In the genomic region with DNA sequence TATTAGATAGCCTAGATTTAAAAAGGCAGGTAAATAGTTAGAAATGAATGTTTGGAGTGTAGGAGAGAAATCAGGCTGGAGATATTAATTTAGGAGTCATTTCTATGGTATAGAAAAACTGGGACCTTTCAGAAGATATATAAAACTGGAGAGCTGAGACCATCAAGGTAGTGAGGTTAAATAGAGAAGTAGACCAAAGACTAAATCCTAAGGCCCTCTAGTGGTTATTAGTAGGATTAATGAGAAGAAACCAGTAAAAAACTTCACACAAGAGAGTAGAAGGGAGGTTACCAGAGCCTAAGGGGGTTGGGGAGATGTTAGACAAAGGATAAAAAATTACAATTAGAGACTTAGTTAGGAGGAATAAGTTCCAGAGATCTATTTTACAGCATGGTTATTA, we compare ENCODE assay signal across 11 cellular contexts.
DNase-seq lines count a peak whose midpoint lies in the region; ATAC-seq and TF ChIP-seq lines count a peak whose summit lies in the region.
"Had no signal": no experiment of that assay in that cellular context is flagged by ENCODE, and none has a peak within 500 bp of the region (broad histone marks: within the 10 kb centered on the region; RNA-seq: fewer than 3 reads in every experiment).

No MANE protein-coding gene starts in this region.

- peak; percentile 68 for TF ChIP-seq CTCF in chondrocyte (IDR thresholded peaks at IDR 0.05)
- TF ChIP-seq CTCF in type B pancreatic cell (conservative IDR thresholded peaks at IDR 0.05): peak; percentile 67

- H3K4me3 Mint-ChIP-seq in chondrocyte (ENCODE audit: unreplicated experiment) (no peak overlapping the region), type B pancreatic cell (no peak overlapping the region)
- H3K4me3 Mint-ChIP-seq in activated T-helper 17 cell treated with anti-CD3 and anti-CD28 coated beads, Interleukin-2, amount 50 U/mL, for 72 hours: no peak overlapping the region
- H3K4me3 Mint-ChIP-seq: activated CD4-positive, alpha-beta memory T cell treated with anti-CD3 and anti-CD28 coated beads, Interleukin-2, amount 10 ng/mL, durations not matched to agents 7 days and 5 days; activated naive CD8-positive, alpha-beta T cell treated with anti-CD3 and anti-CD28 coated beads for 36 hours had no signal

- ATAC-seq in activated T-helper 17 cell treated with anti-CD3 and anti-CD28 coated beads, Interleukin-2, amount 50 U/mL, for 72 hours (replicated peaks): no peak

- H3K4me1 Mint-ChIP-seq in chondrocyte (ENCODE audit: low read depth) (no peaks in the 10 kb centered on the region), type B pancreatic cell (ENCODE audit: unreplicated experiment) (no peaks in the 10 kb centered on the region)
- no peaks in the 10 kb centered on the region for H3K4me1 Mint-ChIP-seq in activated T-helper 17 cell treated with anti-CD3 and anti-CD28 coated beads, Interleukin-2, amount 50 U/mL, for 72 hours
- H3K4me1 Mint-ChIP-seq: activated CD4-positive, alpha-beta memory T cell treated with anti-CD3 and anti-CD28 coated beads, Interleukin-2, amount 10 ng/mL, durations not matched to agents 7 days and 5 days; activated naive CD8-positive, alpha-beta T cell treated with anti-CD3 and anti-CD28 coated beads for 36 hours had no signal

- peaks cover 21% of the 10 kb centered on the region for H3K9me3 Mint-ChIP-seq in chondrocyte (ENCODE audit: low read depth)
- H3K9me3 Mint-ChIP-seq in type B pancreatic cell: no peaks in the 10 kb centered on the region
- peaks cover 17% of the 10 kb centered on the region for H3K9me3 Mint-ChIP-seq in activated T-helper 17 cell treated with anti-CD3 and anti-CD28 coated beads, Interleukin-2, amount 50 U/mL, for 72 hours
- H3K9me3 Mint-ChIP-seq: activated CD4-positive, alpha-beta memory T cell treated with anti-CD3 and anti-CD28 coated beads, Interleukin-2, amount 10 ng/mL, durations not matched to agents 7 days and 5 days; activated naive CD8-positive, alpha-beta T cell treated with anti-CD3 and anti-CD28 coated beads for 36 hours had no signal

- DNase-seq in SIG-M5 treated with dmso at 0.1 percent for 504 hours (lab: John Stamatoyannopoulos, UW; ENCODE audit: unreplicated experiment) (peak; percentile 18), SIG-M5 (lab: John Stamatoyannopoulos, UW) (no peak), NCI-H1417 treated with DMSO at 0.1 percent for 48 hours (lab: John Stamatoyannopoulos, UW) (peak; percentile 12), chondrocyte (ENCODE audit: low spot score) (no peak), type B pancreatic cell (ENCODE audit: extremely low spot score, unreplicated experiment) (no peak), SW480 (ENCODE audit: low spot score) (no peak), islet precursor cell (no peak)
- DNase-seq: activated CD4-positive, alpha-beta memory T cell treated with anti-CD3 and anti-CD28 coated beads, Interleukin-2, amount 10 ng/mL, durations not matched to agents 7 days and 5 days; activated naive CD8-positive, alpha-beta T cell treated with anti-CD3 and anti-CD28 coated beads for 36 hours; kidney glomerular epithelial cell had no signal

- no peaks in the 10 kb centered on the region for H3K36me3 Mint-ChIP-seq in chondrocyte (ENCODE audit: low read depth)
- no peaks in the 10 kb centered on the region for H3K36me3 Mint-ChIP-seq in type B pancreatic cell
- H3K36me3 Mint-ChIP-seq in activated T-helper 17 cell treated with anti-CD3 and anti-CD28 coated beads, Interleukin-2, amount 50 U/mL, for 72 hours (ENCODE audit: low read depth): no peaks in the 10 kb centered on the region
- H3K36me3 Mint-ChIP-seq: activated naive CD8-positive, alpha-beta T cell treated with anti-CD3 and anti-CD28 coated beads for 36 hours had no signal

- H3K27ac Mint-ChIP-seq in chondrocyte (ENCODE audit: unreplicated experiment): no peak overlapping the region
- H3K27ac Mint-ChIP-seq in type B pancreatic cell: no peak overlapping the region
- no peak overlapping the region for H3K27ac Mint-ChIP-seq in activated T-helper 17 cell treated with anti-CD3 and anti-CD28 coated beads, Interleukin-2, amount 50 U/mL, for 72 hours
- H3K27ac Mint-ChIP-seq: activated CD4-positive, alpha-beta memory T cell treated with anti-CD3 and anti-CD28 coated beads, Interleukin-2, amount 10 ng/mL, durations not matched to agents 7 days and 5 days; activated naive CD8-positive, alpha-beta T cell treated with anti-CD3 and anti-CD28 coated beads for 36 hours had no signal

- H3K27me3 Mint-ChIP-seq in chondrocyte (ENCODE audit: low read depth): no peaks in the 10 kb centered on the region
- no peaks in the 10 kb centered on the region for H3K27me3 Mint-ChIP-seq in type B pancreatic cell
- no peaks in the 10 kb centered on the region for H3K27me3 Mint-ChIP-seq in activated T-helper 17 cell treated with anti-CD3 and anti-CD28 coated beads, Interleukin-2, amount 50 U/mL, for 72 hours
- H3K27me3 Mint-ChIP-seq: activated CD4-positive, alpha-beta memory T cell treated with anti-CD3 and anti-CD28 coated beads, Interleukin-2, amount 10 ng/mL, durations not matched to agents 7 days and 5 days; activated naive CD8-positive, alpha-beta T cell treated with anti-CD3 and anti-CD28 coated beads for 36 hours had no signal

Comparison
In these comparisons a context has a peak if more than half of its experiments do, and no peak if none do; other contexts are left out.
1. DNase-seq: peak in SIG-M5 treated with dmso at 0.1 percent for 504 hours (single experiment) and NCI-H1417 treated with DMSO at 0.1 percent for 48 hours (single experiment); none in SIG-M5 (single experiment), chondrocyte (single experiment), type B pancreatic cell (single experiment), SW480 (single experiment) and islet precursor cell (single experiment).